8 cellular contexts compared by ENCODE assay signal in genomic region chr1:19799233-19799876, GRCh38. TPM values are rescaled to one million over a fixed set of nuclear protein-coding genes. Genes with fewer than 3 reads are reported as not detected.
A peak's percentile ranks its signal among the peaks of the same experiment; 100 is the strongest.
DNase-seq lines count a peak whose midpoint lies in the region; ATAC-seq and TF ChIP-seq lines count a peak whose summit lies in the region.

No MANE protein-coding gene starts in this region.

- peaks cover 0 to 4% (median 0%) of the 10 kb centered on the region in 7 donors for H3K27me3 ChIP-seq in heart right ventricle

- DNase-seq in RKO (ENCODE audit: low spot score) = peak; percentile 63
- DNase-seq in activated gamma-delta T cell treated with anti-CD3 and anti-CD28 coated beads, Interleukin-2, amount 50 U/mL, for 16 hours (ENCODE audit: low read depth) = peak; percentile 20
- peak; percentile 35 to 63 for DNase-seq in heart right ventricle
- peak; percentile 73 for DNase-seq in sciatic nerve (ENCODE audit: low spot score)
- DNase-seq in OCI-M2 (lab: John Stamatoyannopoulos, UW; ENCODE audit: unreplicated experiment) = no peak

- intact Hi-C loops in heart right ventricle (cut with DNase I) = no loop called here
- intact Hi-C loops in sciatic nerve (cut with DNase I) = no loop called here

- H3K4me1 ChIP-seq in heart right ventricle = peaks cover 0 to 20% (median 15%) of the 10 kb centered on the region in 9 donors

- peak; percentile 62 for TF ChIP-seq POLR2A in GM15510 (IDR thresholded peaks at IDR 0.05; ENCODE audit: borderline replicate concordance, extremely low read depth, insufficient read length)

- H3K36me3 ChIP-seq in heart right ventricle = peaks cover 0 to 5% (median 0%) of the 10 kb centered on the region in 9 donors

- no peaks in the 10 kb centered on the region for H3K9me3 ChIP-seq in heart right ventricle

- peak overlapping the region; percentile 47 to 84 (median 74) for H3K4me3 ChIP-seq in heart right ventricle

- H3K27ac ChIP-seq in heart right ventricle = peak overlapping the region; percentile 59 to 91 (median 78)

- peak in 8 of 9 donors; percentile 8 to 44 (median 35) for TF ChIP-seq CTCF in heart right ventricle (IDR thresholded peaks at IDR 0.05)

- ATAC-seq in HG02943 (IDR thresholded peaks at IDR 0.05; ENCODE audit: low read depth, unreplicated experiment) = peak; percentile 51
- peak; percentile 69 to 88 (median 79) for ATAC-seq in heart right ventricle
- peak; percentile 84 for ATAC-seq in sciatic nerve
- no peak for ATAC-seq in GM21576 (IDR thresholded peaks at IDR 0.05; ENCODE audit: unreplicated experiment)

- WGBS in heart right ventricle, 2 donors = 2 to 3% methylated on average over 37 to 38 of the region's 38 CpGs

RNA-seq across cellular contexts. Expression of gene TMCO4, which starts 0.4 kb away (rescaled TPM):
- total RNA-seq in heart right ventricle (1 to 10 TPM; 6.6 to 9.7 (median 8.0) TPM), sciatic nerve (23.0 TPM)
- polyA plus RNA-seq in heart right ventricle = 10 to 100 TPM in 1 of 2 donors, 1 to 10 TPM in 1; 6.1 to 12.2 TPM

RNA-seq across cellular contexts. Expression of gene RNF186, which starts 15.7 kb away (rescaled TPM):
- not detected for total RNA-seq in heart right ventricle
- not detected for polyA plus RNA-seq in heart right ventricle
- not detected for total RNA-seq in sciatic nerve
